In genomic region chr11:125797641-125798040, GRCh38 we compare ENCODE assay signal across 19 cellular contexts. TPM values are rescaled to one million over a fixed set of nuclear protein-coding genes. Genes with fewer than 3 reads are reported as not detected.
DNase-seq lines count a peak whose midpoint lies in the region; ATAC-seq and TF ChIP-seq lines count a peak whose summit lies in the region.
"Had no signal": no experiment of that assay in that cellular context is flagged by ENCODE, and none has a peak within 500 bp of the region (broad histone marks: within the 10 kb centered on the region; RNA-seq: fewer than 3 reads in every experiment).

No MANE protein-coding gene starts in this region.

- no peaks in the 10 kb centered on the region for H4K20me1 ChIP-seq in GM23338 (replicated peaks; ENCODE audit: insufficient read depth)
- H4K20me1 ChIP-seq: BLaER1 had no signal

- DNase-seq in GM23338 (ENCODE audit: low spot score) (peak; percentile 53), endodermal cell (peak; percentile 71), mesendoderm (peak; percentile 55), neuronal stem cell (ENCODE audit: low spot score) (no peak), right atrium auricular region (ENCODE audit: low spot score) (no peak)
- no peak for DNase-seq in stimulated activated naive CD4-positive, alpha-beta T cell treated with Interleukin-2 at 50 U/mL for 16 hours (lab: John Stamatoyannopoulos, UW)
- DNase-seq: 8988T; CD4-positive, alpha-beta memory T cell; DMS79 treated with DMSO at 0.1 percent for 48 hours; GM23248 had no signal

- H3K27me3 ChIP-seq in GM23338 (ENCODE audit: insufficient read depth) (no peaks in the 10 kb centered on the region), HUES64 (ENCODE audit: insufficient read depth, low read length) (no peaks in the 10 kb centered on the region), endodermal cell (ENCODE audit: control insufficient read depth, insufficient read depth, low read length, poor library complexity, severe bottlenecking) (no peaks in the 10 kb centered on the region), mesendoderm (ENCODE audit: insufficient read depth, low read length, poor library complexity) (no peaks in the 10 kb centered on the region), neuronal stem cell (ENCODE audit: control insufficient read depth in 3 of 3, insufficient read depth in 3 of 3, low read depth in 1 of 3, low read length in 3 of 3) (no peaks in the 10 kb centered on the region), right atrium auricular region (no peaks in the 10 kb centered on the region)
- H3K27me3 ChIP-seq: BLaER1 had no signal

- no peak overlapping the region for H3K23ac ChIP-seq in mesendoderm (ENCODE audit: low read length)
- H3K23ac ChIP-seq in neuronal stem cell (ENCODE audit: low read depth, low read length, poor library complexity): no peak overlapping the region

- H3K14ac ChIP-seq in neuronal stem cell (ENCODE audit: low read length): no peak overlapping the region

- H2BK5ac ChIP-seq in mesendoderm (ENCODE audit: low read length) (no peak overlapping the region), neuronal stem cell (ENCODE audit: low read length) (no peak overlapping the region)

- H3K27me3 Mint-ChIP-seq in GM23338 (ENCODE audit: insufficient read depth, low read depth, poor library complexity) (no peaks in the 10 kb centered on the region), endodermal cell (ENCODE audit: insufficient read depth) (peaks cover 5% of the 10 kb centered on the region)

- H2AK5ac ChIP-seq in mesendoderm (ENCODE audit: low read length): no peak overlapping the region
- no peak overlapping the region for H2AK5ac ChIP-seq in neuronal stem cell (ENCODE audit: low read depth, low read length)

- no peak overlapping the region for H3K27ac ChIP-seq in GM23338 (ENCODE audit: low read depth)
- 0 out of 2 replicates have a peak overlapping the region, but pooled peaks have one; percentile 41 for H3K27ac ChIP-seq in HUES64 (ENCODE audit: low read depth, low read length)
- no peak overlapping the region for H3K27ac ChIP-seq in endodermal cell (ENCODE audit: low read depth, low read length)
- no peak overlapping the region for H3K27ac ChIP-seq in mesendoderm (ENCODE audit: low read depth, low read length)
- no peak overlapping the region for H3K27ac ChIP-seq in neuronal stem cell (replicated peaks; ENCODE audit: low read length)
- no peak overlapping the region for H3K27ac ChIP-seq in right atrium auricular region
- H3K27ac ChIP-seq: BLaER1, GM23248 had no signal

- no peak overlapping the region for H3K4ac ChIP-seq in mesendoderm (ENCODE audit: low read depth, low read length)
- no peak overlapping the region for H3K4ac ChIP-seq in neuronal stem cell (ENCODE audit: low read length)

- no peak overlapping the region for H2BK15ac ChIP-seq in mesendoderm (replicated peaks; ENCODE audit: low read depth)
- H2BK15ac ChIP-seq in neuronal stem cell (ENCODE audit: low read length): no peak overlapping the region

- H4K8ac ChIP-seq in mesendoderm (ENCODE audit: low read depth, low read length): no peak overlapping the region
- H4K8ac ChIP-seq in neuronal stem cell (ENCODE audit: low read depth, low read length): no peak overlapping the region

- TF ChIP-seq CTCF in GM23338 (conservative IDR thresholded peaks at IDR 0.05; ENCODE audit: low read depth in 2 of 2) (no peak), endodermal cell (conservative IDR thresholded peaks at IDR 0.05) (no peak), right atrium auricular region (IDR thresholded peaks at IDR 0.05) (no peak)

- no peak overlapping the region for H3K18ac ChIP-seq in mesendoderm (ENCODE audit: low read length)
- H3K18ac ChIP-seq in neuronal stem cell (ENCODE audit: low read length): no peak overlapping the region

- ATAC-seq in GM23338 (peak; percentile 53), GM18858 (IDR thresholded peaks at IDR 0.05; ENCODE audit: unreplicated experiment) (no peak)
- ATAC-seq: GM12878 had no signal

- H3K4me2 ChIP-seq in GM23338: no peak overlapping the region
- no peak overlapping the region for H3K4me2 ChIP-seq in mesendoderm (ENCODE audit: low read length)
- no peak overlapping the region for H3K4me2 ChIP-seq in neuronal stem cell (ENCODE audit: insufficient read depth, low read length, poor library complexity, severe bottlenecking)
- H3K4me2 ChIP-seq: BLaER1 had no signal

- H3K79me2 ChIP-seq in GM23338 (replicated peaks; ENCODE audit: insufficient read depth) (no peaks in the 10 kb centered on the region), mesendoderm (ENCODE audit: control insufficient read depth, insufficient read depth, low read length) (no peaks in the 10 kb centered on the region)

- H3K9me3 Mint-ChIP-seq in GM23338 (peaks cover 32% of the 10 kb centered on the region), endodermal cell (peaks cover 21% of the 10 kb centered on the region)

- H3K4me3 ChIP-seq in GM23338: no peak overlapping the region
- H3K4me3 ChIP-seq in HUES64 (ENCODE audit: low read length): no peak overlapping the region
- no peak overlapping the region for H3K4me3 ChIP-seq in endodermal cell (ENCODE audit: low read length)
- H3K4me3 ChIP-seq in mesendoderm (ENCODE audit: low read length): no peak overlapping the region
- H3K4me3 ChIP-seq in neuronal stem cell (ENCODE audit: low read length in 2 of 2): no peak overlapping the region
- H3K4me3 ChIP-seq in right atrium auricular region: no peak overlapping the region
- H3K4me3 ChIP-seq: BLaER1, GM12878, GM23248, HAP-1 had no signal

- peaks cover 17% of the 10 kb centered on the region for H3K9me2 ChIP-seq in GM23338 (ENCODE audit: insufficient read depth)

- H3K79me1 ChIP-seq in mesendoderm (ENCODE audit: low read length) (no peaks in the 10 kb centered on the region), neuronal stem cell (ENCODE audit: low read depth, low read length) (no peaks in the 10 kb centered on the region)

- no peak overlapping the region for H2BK120ac ChIP-seq in mesendoderm (ENCODE audit: low read depth, low read length)
- H2BK120ac ChIP-seq in neuronal stem cell (ENCODE audit: low read depth, low read length): no peak overlapping the region

- no peak overlapping the region for H4K5ac ChIP-seq in mesendoderm (ENCODE audit: low read length)

- H4K91ac ChIP-seq in neuronal stem cell (ENCODE audit: low read depth, low read length, poor library complexity): no peak overlapping the region

- H2BK12ac ChIP-seq in neuronal stem cell (ENCODE audit: low read length): no peak overlapping the region

- H3K9me3 ChIP-seq in HUES64 (ENCODE audit: insufficient read depth, low read depth, low read length) (peaks cover 29% of the 10 kb centered on the region), endodermal cell (ENCODE audit: control insufficient read depth, low read length) (peaks cover 24% of the 10 kb centered on the region), neuronal stem cell (replicated peaks in 1 of 2; ENCODE audit: control insufficient read depth in 2 of 2, insufficient read depth in 1 of 2, low read depth in 1 of 2, low read length in 2 of 2) (peaks cover 1 to 3% of the 10 kb centered on the region in 2 donors), right atrium auricular region (peaks cover 0 to 50% of the 10 kb centered on the region in 2 donors)
- H3K9me3 ChIP-seq: HAP-1 had no signal

- no peak overlapping the region for H3K4me3 Mint-ChIP-seq in GM23338
- H3K4me3 Mint-ChIP-seq in endodermal cell: no peak overlapping the region
- H3K4me3 Mint-ChIP-seq: CD14-positive monocyte; CD4-positive, alpha-beta memory T cell had no signal

- H3K9ac ChIP-seq in HUES64 (ENCODE audit: low read depth, low read length): no peak overlapping the region
- H3K9ac ChIP-seq in endodermal cell (ENCODE audit: extremely low read depth, low read length, poor library complexity, severe bottlenecking): no peak overlapping the region
- no peak overlapping the region for H3K9ac ChIP-seq in mesendoderm (ENCODE audit: low read length)
- no peak overlapping the region for H3K9ac ChIP-seq in neuronal stem cell (ENCODE audit: low read depth, low read length, poor library complexity)
- H3K9ac ChIP-seq: BLaER1, GM23248 had no signal

- H3K27ac Mint-ChIP-seq in GM23338 (no peak overlapping the region), endodermal cell (no peak overlapping the region)
- H3K27ac Mint-ChIP-seq: CD14-positive monocyte; CD4-positive, alpha-beta memory T cell had no signal

- 20% methylated on average over 4 of the region's 4 CpGs for WGBS in HUES64
- WGBS in endodermal cell (ENCODE audit: insufficient coverage in 1 of 2, insufficient read length in 1 of 2), 2 experiments: 54 to 66% methylated on average over 4 of the region's 4 CpGs
- no CpG with 5 or more reads among the region's 4 CpGs for WGBS in mesendoderm (ENCODE audit: extremely low coverage, insufficient coverage, low lambda C conversion rate)
- WGBS in neuronal stem cell (ENCODE audit: extremely low coverage in 2 of 2, insufficient read length in 2 of 2, insufficient replicate concordance in 1 of 2), 2 donors: no CpG with 5 or more reads among the region's 4 CpGs

- H3K36me3 Mint-ChIP-seq in GM23338 (ENCODE audit: low read depth) (peaks cover 4% of the 10 kb centered on the region; the same call in 2 of the 3 replicates), endodermal cell (ENCODE audit: low read depth) (no peaks in the 10 kb centered on the region)
- H3K36me3 Mint-ChIP-seq: CD14-positive monocyte; CD4-positive, alpha-beta memory T cell had no signal

- no peak overlapping the region for H3K56ac ChIP-seq in mesendoderm (ENCODE audit: low read length)

- H3K36me3 ChIP-seq in GM23338 (ENCODE audit: insufficient read depth) (peaks cover 6% of the 10 kb centered on the region; the same call in 1 of the 2 replicates), HUES64 (ENCODE audit: insufficient read depth, low read length) (no peaks in the 10 kb centered on the region), endodermal cell (ENCODE audit: control insufficient read depth, insufficient read depth, low read length) (no peaks in the 10 kb centered on the region), mesendoderm (ENCODE audit: control insufficient read depth, insufficient read depth, low read length) (no peaks in the 10 kb centered on the region), neuronal stem cell (replicated peaks in 1 of 2; ENCODE audit: control insufficient read depth in 2 of 2, insufficient read depth in 2 of 2, low read length in 2 of 2) (no peaks in the 10 kb centered on the region), right atrium auricular region (no peaks in the 10 kb centered on the region)
- H3K36me3 ChIP-seq: BLaER1, HAP-1 had no signal

- peaks cover 12% of the 10 kb centered on the region for H3K4me1 Mint-ChIP-seq in GM23338
- no peaks in the 10 kb centered on the region for H3K4me1 Mint-ChIP-seq in endodermal cell
- H3K4me1 Mint-ChIP-seq: CD14-positive monocyte; CD4-positive, alpha-beta memory T cell had no signal

- no peaks in the 10 kb centered on the region for H3F3A ChIP-seq in GM23338 (replicated peaks; ENCODE audit: low read depth)

- H2AFZ ChIP-seq in GM23338 (no peak overlapping the region), neuronal stem cell (ENCODE audit: low read length) (no peak overlapping the region)
- H2AFZ ChIP-seq: GM23248 had no signal

- peaks cover 10% of the 10 kb centered on the region; the same call in 1 of the 2 replicates for H3K4me1 ChIP-seq in GM23338 (ENCODE audit: insufficient read depth)
- H3K4me1 ChIP-seq in HUES64 (ENCODE audit: insufficient read depth, low read length): no peaks in the 10 kb centered on the region
- no peaks in the 10 kb centered on the region for H3K4me1 ChIP-seq in endodermal cell (ENCODE audit: control insufficient read depth, insufficient read depth, low read length)
- no peaks in the 10 kb centered on the region for H3K4me1 ChIP-seq in mesendoderm (ENCODE audit: control insufficient read depth, low read depth, low read length)
- no peaks in the 10 kb centered on the region for H3K4me1 ChIP-seq in neuronal stem cell (ENCODE audit: control insufficient read depth in 2 of 2, insufficient read depth in 1 of 2, low read depth in 1 of 2, low read length in 2 of 2)
- H3K4me1 ChIP-seq in right atrium auricular region: no peaks in the 10 kb centered on the region
- H3K4me1 ChIP-seq: BLaER1, HAP-1 had no signal

RNA-seq across cellular contexts. Expression of gene PATE3, which starts 9.7 kb away (rescaled TPM):
- total RNA-seq in GM23338 (2014; rRNA removed; shearing (Covaris generic)): not detected in 2 replicates
- not detected in 2 replicates for polyA plus RNA-seq in GM23338 (2016; fragmentation: Nextera tagmentation; extraction: Ambion mirVana)
- polyA plus RNA-seq in HUES64 (2013, experiment 1 of 2): not detected
- not detected for polyA plus RNA-seq in HUES64 (2013, experiment 2 of 2)
- total RNA-seq in endodermal cell (not detected), right atrium auricular region (not detected)
- not detected for polyA plus RNA-seq in endodermal cell (2013, experiment 1 of 2)
- polyA plus RNA-seq in endodermal cell (2013, experiment 2 of 2): not detected
- not detected for polyA plus RNA-seq in mesendoderm (2013, experiment 1 of 2)
- polyA plus RNA-seq in mesendoderm (2013, experiment 2 of 2): not detected
- not detected for polyA plus RNA-seq in neuronal stem cell (2013, experiment 1 of 2)
- not detected for polyA plus RNA-seq in neuronal stem cell (2013, experiment 2 of 2)
- total RNA-seq: A673; CD4-positive, alpha-beta memory T cell; G401; GM12878; GM23248 had no signal
- polyA plus RNA-seq: AG04450; CD14-positive monocyte; CD4-positive, alpha-beta memory T cell; GM12878; GM23248 had no signal

RNA-seq across cellular contexts. Expression of gene PATE2, which starts 19.0 kb away (rescaled TPM):
- not detected in 2 replicates for total RNA-seq in GM23338 (2014; rRNA removed; shearing (Covaris generic))
- 0.14 and 0.16 TPM in 2 replicates for polyA plus RNA-seq in GM23338 (2016; fragmentation: Nextera tagmentation; extraction: Ambion mirVana)
- polyA plus RNA-seq in HUES64 (2013, experiment 1 of 2): not detected
- polyA plus RNA-seq in HUES64 (2013, experiment 2 of 2): not detected
- total RNA-seq in endodermal cell: under 1 TPM in 1 of 2 donors, not detected in 1; 0.79 TPM
- polyA plus RNA-seq in endodermal cell (2013, experiment 1 of 2): not detected
- not detected for polyA plus RNA-seq in endodermal cell (2013, experiment 2 of 2)
- 0.04 TPM for polyA plus RNA-seq in mesendoderm (2013, experiment 1 of 2)
- 0.14 TPM for polyA plus RNA-seq in mesendoderm (2013, experiment 2 of 2)
- 0.01 TPM for polyA plus RNA-seq in neuronal stem cell (2013, experiment 1 of 2)
- polyA plus RNA-seq in neuronal stem cell (2013, experiment 2 of 2): not detected
- total RNA-seq in right atrium auricular region: not detected
- total RNA-seq: A673; CD4-positive, alpha-beta memory T cell; G401; GM23248 had no signal
- polyA plus RNA-seq: AG04450; CD14-positive monocyte; CD4-positive, alpha-beta memory T cell; GM23248 had no signal

RNA-seq across cellular contexts. Expression of gene PATE4, which starts 35.5 kb away (rescaled TPM):
- not detected in 2 replicates for total RNA-seq in GM23338 (2014; rRNA removed; shearing (Covaris generic))
- polyA plus RNA-seq in GM23338 (2016; fragmentation: Nextera tagmentation; extraction: Ambion mirVana): not detected in 2 replicates
- not detected for polyA plus RNA-seq in HUES64 (2013, experiment 1 of 2)
- polyA plus RNA-seq in HUES64 (2013, experiment 2 of 2): not detected
- total RNA-seq in endodermal cell: not detected
- polyA plus RNA-seq in endodermal cell (2013, experiment 1 of 2): not detected
- polyA plus RNA-seq in endodermal cell (2013, experiment 2 of 2): not detected
- polyA plus RNA-seq in mesendoderm (2013, experiment 1 of 2): not detected
- not detected for polyA plus RNA-seq in mesendoderm (2013, experiment 2 of 2)
- not detected for polyA plus RNA-seq in neuronal stem cell (2013, experiment 1 of 2)
- polyA plus RNA-seq in neuronal stem cell (2013, experiment 2 of 2): not detected
- total RNA-seq in right atrium auricular region: not detected
- total RNA-seq: A673; CD4-positive, alpha-beta memory T cell; G401; GM12878; GM23248 had no signal
- polyA plus RNA-seq: AG04450; CD14-positive monocyte; CD4-positive, alpha-beta memory T cell; GM23248 had no signal

RNA-seq across cellular contexts. Expression of gene PATE1, which starts 51.6 kb away (rescaled TPM):
- total RNA-seq in GM23338 (2014; rRNA removed; shearing (Covaris generic)): not detected in 2 replicates
- polyA plus RNA-seq in GM23338 (2016; fragmentation: Nextera tagmentation; extraction: Ambion mirVana): not detected in 2 replicates
- not detected for polyA plus RNA-seq in HUES64 (2013, experiment 1 of 2)
- not detected for polyA plus RNA-seq in HUES64 (2013, experiment 2 of 2)
- total RNA-seq in endodermal cell (not detected), right atrium auricular region (not detected)
- not detected for polyA plus RNA-seq in endodermal cell (2013, experiment 1 of 2)
- not detected for polyA plus RNA-seq in endodermal cell (2013, experiment 2 of 2)
- polyA plus RNA-seq in mesendoderm (2013, experiment 1 of 2): not detected
- not detected for polyA plus RNA-seq in mesendoderm (2013, experiment 2 of 2)
- not detected for polyA plus RNA-seq in neuronal stem cell (2013, experiment 1 of 2)
- polyA plus RNA-seq in neuronal stem cell (2013, experiment 2 of 2): not detected
- total RNA-seq: A673; CD4-positive, alpha-beta memory T cell; G401; GM12878; GM23248 had no signal
- polyA plus RNA-seq: AG04450; CD14-positive monocyte; CD4-positive, alpha-beta memory T cell; GM12878; GM23248 had no signal

Comparison
In these comparisons a context has a peak if more than half of its experiments do, and no peak if none do; other contexts are left out.
1. DNase-seq: peak in GM23338 (single experiment), endodermal cell (single experiment) and mesendoderm (single experiment); none in neuronal stem cell (single experiment), right atrium auricular region (single experiment) and stimulated activated naive CD4-positive, alpha-beta T cell treated with Interleukin-2 at 50 U/mL for 16 hours (single experiment).